In genomic region chr2:121058852-121059558, GRCh38 we compare ENCODE assay signal across 26 cellular contexts.
DNase-seq lines count a peak whose midpoint lies in the region; ATAC-seq, FAIRE-seq and TF ChIP-seq lines count a peak whose summit lies in the region.
"Had no signal": no experiment of that assay in that cellular context is flagged by ENCODE, and none has a peak within 500 bp of the region (broad histone marks: within the 10 kb centered on the region; RNA-seq: fewer than 3 reads in every experiment).

No MANE protein-coding gene starts in this region.

- H3K36me3 ChIP-seq in kidney (ENCODE audit: control insufficient read depth in 1 of 2, insufficient read depth in 2 of 2, low read length in 2 of 2), result no peaks in the 10 kb centered on the region
- H3K36me3 ChIP-seq in spleen, result no peaks in the 10 kb centered on the region
- H3K36me3 ChIP-seq: BLaER1 treated with 17β-estradiol and CSF1 and Interleukin-3, amounts not matched to agents 10 nM and 100 nM; Peyer's patch; SJCRH30 had no signal

- TF ChIP-seq CTCF in kidney (IDR thresholded peaks at IDR 0.05; ENCODE audit: borderline replicate concordance, extremely low read depth, insufficient read depth), result no peak
- TF ChIP-seq CTCF in spleen (IDR thresholded peaks at IDR 0.05 in 8 of 11, conservative IDR thresholded peaks at IDR 0.05 in 3 of 11), result no peak
- TF ChIP-seq CTCF in lower leg skin (IDR thresholded peaks at IDR 0.05), result no peak

- no peaks in the 10 kb centered on the region for H3K9me3 ChIP-seq in kidney (ENCODE audit: control insufficient read depth in 1 of 2, low read length in 2 of 2)
- H3K9me3 ChIP-seq in spleen, result no peaks in the 10 kb centered on the region
- H3K9me3 ChIP-seq: Peyer's patch, SJCRH30 had no signal

- FAIRE-seq in kidney (lab: Jason Lieb, UNC), result no peak
- FAIRE-seq: GM12878, HepG2 had no signal

- H3K4me3 ChIP-seq in kidney (ENCODE audit: low read length in 2 of 2) (no peak overlapping the region), spleen (no peak overlapping the region), lower leg skin (ENCODE audit: low read depth, poor library complexity, severe bottlenecking) (no peak overlapping the region)
- H3K4me3 ChIP-seq: BLaER1 treated with 17β-estradiol and CSF1 and Interleukin-3, amounts not matched to agents 10 nM and 100 nM; GM12878; GM23248; Peyer's patch; SJCRH30 had no signal

- WGBS in spleen, 5 donors, result 69 to 79% (median 70%) methylated on average over 15 of the region's 15 CpGs
- WGBS in lower leg skin, 2 donors, result 78 to 81% methylated on average over 15 of the region's 15 CpGs

- no peak overlapping the region for H3K9ac ChIP-seq in kidney (ENCODE audit: low read length in 2 of 2)
- H3K9ac ChIP-seq: BLaER1 treated with 17β-estradiol and CSF1 and Interleukin-3, amounts not matched to agents 10 nM and 100 nM; GM23248 had no signal

- intact Hi-C loops in kidney (cut with DNase I) (no loop called here), spleen (cut with DNase I; ENCODE audit: low total_unique reads) (no loop called here), lower leg skin (cut with DNase I; ENCODE audit: low total_unique reads) (no loop called here)

- peak in 2 of 3 experiments; percentile 58 to 68 for DNase-seq in NCI-H1417 (lab: John Stamatoyannopoulos, UW)
- no peak for DNase-seq in NCI-H1417 treated with DMSO at 0.1 percent for 48 hours (lab: John Stamatoyannopoulos, UW)
- peak; percentile 6 for DNase-seq in NCI-H69 (lab: John Stamatoyannopoulos, UW)
- peak; percentile 49 for DNase-seq in kidney
- DNase-seq in spleen, result peak; percentile 31
- DNase-seq in NCI-H446 (lab: John Stamatoyannopoulos, UW), result no peak
- DNase-seq in lower leg skin (ENCODE audit: low spot score in 2 of 2), result no peak
- DNase-seq: ACHN; CD4-positive, alpha-beta memory T cell; DND-41; GM23248; H9; KBM-7; MM.1S; NCI-H1048; NCI-H1436 treated with DMSO at 0.1 percent for 48 hours; NCI-H1930; NCI-H2227 treated with DMSO at 0.1 percent for 48 hours; Peyer's patch; SJCRH30 had no signal

- no peak overlapping the region for H3K27ac ChIP-seq in kidney (ENCODE audit: low read depth in 2 of 2, low read length in 2 of 2)
- no peak overlapping the region for H3K27ac ChIP-seq in spleen
- H3K27ac ChIP-seq: 22Rv1; BLaER1 treated with 17β-estradiol and CSF1 and Interleukin-3, amounts not matched to agents 10 nM and 100 nM; GM23248; HL-60; Peyer's patch; SJCRH30 had no signal

- ATAC-seq in GM19328 (IDR thresholded peaks at IDR 0.05; ENCODE audit: unreplicated experiment), result no peak
- ATAC-seq: GM12878, HepG2 had no signal

- TF ChIP-seq POLR2A in spleen (IDR thresholded peaks at IDR 0.05) (no peak), lower leg skin (IDR thresholded peaks at IDR 0.05) (no peak)

- H3K27me3 ChIP-seq in spleen (replicated peaks in 1 of 7), result peaks cover 0 to 64% (median 0%) of the 10 kb centered on the region in 7 donors
- H3K27me3 ChIP-seq: BLaER1 treated with 17β-estradiol and CSF1 and Interleukin-3, amounts not matched to agents 10 nM and 100 nM; Peyer's patch; SJCRH30 had no signal

- H3K4me1 ChIP-seq in kidney (ENCODE audit: control insufficient read depth in 1 of 2, insufficient read depth in 1 of 2, low read depth in 1 of 2, low read length in 2 of 2) (no peaks in the 10 kb centered on the region), spleen (peaks cover 0 to 7% (median 3%) of the 10 kb centered on the region in 6 donors)
- H3K4me1 ChIP-seq: BLaER1 treated with 17β-estradiol and CSF1 and Interleukin-3, amounts not matched to agents 10 nM and 100 nM; Peyer's patch had no signal

Comparison
In these comparisons a context has a peak if more than half of its experiments do, and no peak if none do; other contexts are left out.
1. DNase-seq: peak in NCI-H1417 (2 of 3), NCI-H69 (single experiment), kidney (single experiment) and spleen (single experiment); none in NCI-H1417 treated with DMSO at 0.1 percent for 48 hours (single experiment), NCI-H446 (0 of 2) and lower leg skin (0 of 2).